In the genomic region with DNA sequence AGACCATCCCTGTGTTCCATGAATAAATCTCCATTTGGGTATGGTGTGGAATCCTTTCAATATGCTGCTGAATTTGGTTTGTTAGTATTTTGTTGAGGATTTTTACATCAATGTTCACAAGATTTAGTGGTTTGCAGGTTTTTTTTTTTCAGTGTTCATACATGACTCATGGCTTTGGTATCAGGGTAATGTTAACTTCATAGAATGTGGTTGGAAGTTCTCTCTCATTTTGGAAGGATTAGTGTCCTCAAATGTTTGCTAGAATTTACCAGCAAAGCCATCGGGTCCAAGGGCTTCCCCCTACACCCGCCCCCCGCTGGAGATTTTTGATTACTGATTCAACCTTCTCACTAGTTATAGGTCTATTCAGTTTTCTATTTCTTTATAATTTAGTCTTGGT, we compare ENCODE assay signal across 27 cellular contexts.
DNase-seq lines count a peak whose midpoint lies in the region; ATAC-seq, FAIRE-seq and TF ChIP-seq lines count a peak whose summit lies in the region.
"Had no signal": no experiment of that assay in that cellular context is flagged by ENCODE, and none has a peak within 500 bp of the region (broad histone marks: within the 10 kb centered on the region; RNA-seq: fewer than 3 reads in every experiment).

No MANE protein-coding gene starts in this region.

- no peaks in the 10 kb centered on the region for H3K79me2 ChIP-seq in OCI-LY7 (ENCODE audit: insufficient read depth, low read depth, low read length)

- CTCF ChIA-PET in OCI-LY7 (lab: Charles Lee; ENCODE audit: unreplicated experiment) = no interaction called here

- no peak overlapping the region for H2AFZ ChIP-seq in OCI-LY7 (ENCODE audit: low read length)
- H2AFZ ChIP-seq: PC-9 had no signal

- no peak overlapping the region for H3K4me2 ChIP-seq in OCI-LY7 (ENCODE audit: low read length)
- H3K4me2 ChIP-seq: PC-9 had no signal

- POLR2A ChIA-PET in OCI-LY7 (lab: Charles Lee) = no interaction called here

- no peak for ATAC-seq in foreskin keratinocyte
- ATAC-seq: activated CD8-positive, alpha-beta T cell treated with anti-CD3 and anti-CD28 coated beads, Interleukin-2, amount 10 ng/mL, durations not matched to agents 7 days and 5 days; naive thymus-derived CD8-positive, alpha-beta T cell; stimulated activated effector memory CD8-positive, alpha-beta T cell treated with anti-CD3 and anti-CD28 coated beads, Interleukin-12 subunit alpha, Interleukin-12 subunit beta, amount 100 ng/mL, for 72 hours had no signal

- no peak for TF ChIP-seq CTCF in foreskin keratinocyte (conservative IDR thresholded peaks at IDR 0.05)
- peak; percentile 14 for TF ChIP-seq CTCF in retinal pigment epithelial cell (conservative IDR thresholded peaks at IDR 0.05; ENCODE audit: low read depth, low read length)
- TF ChIP-seq CTCF in GM10266 (IDR thresholded peaks at IDR 0.05; ENCODE audit: control insufficient read depth, insufficient read depth, low read depth, missing control alignments) = no peak
- TF ChIP-seq CTCF in OCI-LY7 (conservative IDR thresholded peaks at IDR 0.05; ENCODE audit: low read length) = no peak

- H3K9me2 ChIP-seq in OCI-LY7 (ENCODE audit: insufficient read depth, low read length) = no peaks in the 10 kb centered on the region

- no peaks in the 10 kb centered on the region for H4K20me1 ChIP-seq in OCI-LY7 (ENCODE audit: insufficient read depth, low read length)

- H3K27ac ChIP-seq in foreskin keratinocyte = no peak overlapping the region
- no peak overlapping the region for H3K27ac ChIP-seq in OCI-LY7 (ENCODE audit: low read depth, low read length, poor library complexity, severe bottlenecking)
- no peak overlapping the region for H3K27ac ChIP-seq in small intestine (ENCODE audit: low read depth in 1 of 2, low read length in 1 of 2)
- H3K27ac ChIP-seq: C4-2B, coronary artery, PC-9, prostate gland, WERI-Rb-1 had no signal

- intact Hi-C loops in OCI-LY7 (cut with micrococcal nuclease; ENCODE audit: unreplicated experiment) = no loop called here

- H3K4me1 ChIP-seq in foreskin keratinocyte (no peaks in the 10 kb centered on the region), OCI-LY7 (ENCODE audit: insufficient read depth, low read length, poor library complexity, severe bottlenecking) (no peaks in the 10 kb centered on the region), small intestine (ENCODE audit: control insufficient read depth in 2 of 2, insufficient read depth in 1 of 2, low read depth in 1 of 2, low read length in 1 of 2) (no peaks in the 10 kb centered on the region)
- H3K4me1 ChIP-seq: prostate gland had no signal

- no peak for FAIRE-seq in small intestine (lab: Jason Lieb, UNC)
- FAIRE-seq: keratinocyte had no signal

- DNase-seq in HK-2 (ENCODE audit: unreplicated experiment) (peak; percentile 17), T1000 (lab: John Stamatoyannopoulos, UW) (peak; percentile 8), foreskin keratinocyte (peak; percentile 0 to 23), retinal pigment epithelial cell (ENCODE audit: low read depth) (peak; percentile 81), GM10266 (ENCODE audit: extremely low spot score) (no peak), OCI-LY7 (ENCODE audit: low spot score) (no peak), small intestine (no peak)
- DNase-seq: activated CD4-positive, alpha-beta T cell treated with anti-CD3 and anti-CD28 coated beads for 4 hours; activated CD8-positive, alpha-beta T cell treated with anti-CD3 and anti-CD28 coated beads, Interleukin-2, amount 10 ng/mL, durations not matched to agents 7 days and 5 days; activated naive CD4-positive, alpha-beta T cell treated with anti-CD3 and anti-CD28 coated beads for 36 hours; effector CD8-positive, alpha-beta T cell; HFFc6; KG1; naive thymus-derived CD8-positive, alpha-beta T cell; NCI-H1417 treated with DMSO at 0.1 percent for 48 hours; NCI-H2029 treated with DMSO at 0.1 percent for 48 hours; NCI-H524; NK-92 treated with Interleukin-12 subunit alpha and Interleukin-12 subunit beta, amount 100 ng/mL, for 24 hours; nucleus accumbens; PC-9; Right ventricle myocardium superior; WERI-Rb-1 had no signal

- no TSS peak for BruUV-seq in OCI-LY7 (replicated peaks; lab: Mats Ljungman, UMichigan)

- H3K27me3 ChIP-seq in foreskin keratinocyte (no peaks in the 10 kb centered on the region), small intestine (ENCODE audit: control insufficient read depth in 2 of 2, insufficient read depth in 2 of 2, low read length in 2 of 2) (no peaks in the 10 kb centered on the region)

- H3K36me3 ChIP-seq in OCI-LY7 (ENCODE audit: insufficient read depth, low read length) (no peaks in the 10 kb centered on the region), small intestine (ENCODE audit: control insufficient read depth in 2 of 2, insufficient read depth in 2 of 2, low read length in 2 of 2) (peaks cover 0 to 2% of the 10 kb centered on the region in 2 donors)
- H3K36me3 ChIP-seq: prostate gland, WERI-Rb-1 had no signal

- 78 to 89% (median 86%) methylated on average over 3 of the region's 3 CpGs for WGBS in small intestine, 3 donors

- H3K9me3 ChIP-seq in OCI-LY7 (ENCODE audit: low read length) = no peaks in the 10 kb centered on the region
- H3K9me3 ChIP-seq in small intestine (ENCODE audit: control insufficient read depth, low read depth) = no peaks in the 10 kb centered on the region
- H3K9me3 ChIP-seq: prostate gland had no signal

- no peak overlapping the region for H3K4me3 ChIP-seq in retinal pigment epithelial cell (ENCODE audit: low read length)
- H3K4me3 ChIP-seq in OCI-LY7 (ENCODE audit: low read depth, low read length, poor library complexity, severe bottlenecking) = no peak overlapping the region
- H3K4me3 ChIP-seq in small intestine (ENCODE audit: low read depth in 1 of 2, low read length in 2 of 2) = no peak overlapping the region
- H3K4me3 ChIP-seq: coronary artery, PC-9, prostate gland had no signal

Comparison
In these comparisons a context has a peak if more than half of its experiments do, and no peak if none do; other contexts are left out.
1. DNase-seq: peak in HK-2 (single experiment), T1000 (single experiment), foreskin keratinocyte (2 of 2) and retinal pigment epithelial cell (single experiment); none in GM10266 (single experiment), OCI-LY7 (single experiment) and small intestine (single experiment).